In the genomic region with DNA sequence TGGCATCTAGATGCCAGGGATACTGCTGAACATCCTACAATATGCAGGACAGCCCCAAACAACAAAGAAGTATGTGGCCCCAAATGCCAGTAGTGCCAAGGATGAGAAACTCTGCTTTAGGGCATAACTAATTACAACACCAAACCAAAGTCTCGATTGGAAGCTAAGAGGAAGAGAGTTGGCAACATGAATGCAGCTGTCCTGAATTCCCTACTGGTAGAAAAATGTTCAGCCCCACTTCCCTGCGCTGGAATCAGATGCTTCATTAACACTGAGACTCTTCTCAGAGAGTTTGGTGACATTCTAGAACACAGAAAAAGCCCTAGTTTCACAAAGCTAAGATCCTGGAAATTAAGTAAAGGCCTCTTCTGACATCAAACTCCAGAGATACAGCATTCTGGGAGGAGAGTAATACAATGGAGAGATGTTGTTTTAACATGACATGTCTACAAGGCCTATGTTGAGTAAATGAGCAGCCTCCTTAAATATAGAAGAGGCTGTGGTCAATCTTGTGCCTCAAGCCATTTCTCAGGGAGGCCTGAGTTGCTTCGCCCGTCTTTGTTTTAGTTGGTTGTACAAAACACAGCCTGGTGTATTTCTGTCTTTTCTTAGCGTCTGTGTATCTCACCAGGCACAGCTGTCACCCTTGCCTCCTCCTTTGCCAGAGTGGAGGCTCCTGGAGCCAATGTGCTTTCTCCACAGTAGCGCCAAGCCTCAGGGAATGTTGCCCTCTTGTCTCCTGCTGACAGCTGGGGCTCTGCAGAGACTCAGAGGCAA, we compare ENCODE assay signal across 31 cellular contexts. TPM values are rescaled to one million over a fixed set of nuclear protein-coding genes. Genes with fewer than 3 reads are reported as not detected.
DNase-seq lines count a peak whose midpoint lies in the region; ATAC-seq lines count a peak whose summit lies in the region.
"Had no signal": no experiment of that assay in that cellular context is flagged by ENCODE, and none has a peak within 500 bp of the region (broad histone marks: within the 10 kb centered on the region; RNA-seq: fewer than 3 reads in every experiment).

No MANE protein-coding gene starts in this region.

- no peaks in the 10 kb centered on the region for H3K36me3 ChIP-seq in SJCRH30
- no peaks in the 10 kb centered on the region for H3K36me3 ChIP-seq in neuronal stem cell (replicated peaks in 1 of 2; ENCODE audit: control insufficient read depth in 2 of 2, insufficient read depth in 2 of 2, low read length in 2 of 2)
- H3K36me3 ChIP-seq: left lung, MG63, suprapubic skin, upper lobe of right lung had no signal

- H2BK12ac ChIP-seq in neuronal stem cell (ENCODE audit: low read length) = no peak overlapping the region

- H3K14ac ChIP-seq in neuronal stem cell (ENCODE audit: low read length) = no peak overlapping the region

- peak overlapping the region; percentile 12 for H2BK15ac ChIP-seq in neuronal stem cell (ENCODE audit: low read length)

- no peak overlapping the region for H3K4me2 ChIP-seq in neuronal stem cell (ENCODE audit: insufficient read depth, low read length, poor library complexity, severe bottlenecking)
- H3K4me2 ChIP-seq: A549, PC-9 had no signal

- no peak overlapping the region for H2BK120ac ChIP-seq in neuronal stem cell (ENCODE audit: low read depth, low read length)

- peak overlapping the region; percentile 42 for H3K18ac ChIP-seq in neuronal stem cell (ENCODE audit: low read length)

- peak overlapping the region; percentile 93 for H3K27ac ChIP-seq in SJCRH30
- H3K27ac ChIP-seq in neuronal stem cell (replicated peaks; ENCODE audit: low read length) = no peak overlapping the region
- H3K27ac ChIP-seq: A549, body of pancreas, HL-60, left lung, PC-9, suprapubic skin, upper lobe of right lung had no signal

- no peak overlapping the region for H2BK5ac ChIP-seq in neuronal stem cell (ENCODE audit: low read length)

- no peak overlapping the region for H2AK5ac ChIP-seq in neuronal stem cell (ENCODE audit: low read depth, low read length)

- no peak overlapping the region for H3K9ac ChIP-seq in neuronal stem cell (ENCODE audit: low read depth, low read length, poor library complexity)

- H4K91ac ChIP-seq in neuronal stem cell (ENCODE audit: low read depth, low read length, poor library complexity) = no peak overlapping the region

- H3K9me3 ChIP-seq in SJCRH30 (replicated peaks) (no peaks in the 10 kb centered on the region; the same call in 1 of the 2 replicates), neuronal stem cell (replicated peaks in 1 of 2; ENCODE audit: control insufficient read depth in 2 of 2, insufficient read depth in 1 of 2, low read depth in 1 of 2, low read length in 2 of 2) (no peaks in the 10 kb centered on the region)
- H3K9me3 ChIP-seq: A549, body of pancreas, left lung, MG63, suprapubic skin, upper lobe of right lung had no signal

- H3K4ac ChIP-seq in neuronal stem cell (ENCODE audit: low read length) = no peak overlapping the region

- H3K23ac ChIP-seq in neuronal stem cell (ENCODE audit: low read depth, low read length, poor library complexity) = no peak overlapping the region

- H3K79me1 ChIP-seq in neuronal stem cell (ENCODE audit: low read depth, low read length) = no peaks in the 10 kb centered on the region

- H3K4me1 ChIP-seq in SJCRH30 (peaks cover 39% of the 10 kb centered on the region), neuronal stem cell (ENCODE audit: control insufficient read depth in 2 of 2, insufficient read depth in 1 of 2, low read depth in 1 of 2, low read length in 2 of 2) (peaks cover 7 to 8% of the 10 kb centered on the region in 2 donors)
- H3K4me1 ChIP-seq: A549, body of pancreas, left lung, suprapubic skin, upper lobe of right lung had no signal

- no peak overlapping the region for H4K8ac ChIP-seq in neuronal stem cell (ENCODE audit: low read depth, low read length)

- ATAC-seq in HG03139 (IDR thresholded peaks at IDR 0.05; ENCODE audit: unreplicated experiment) = no peak
- ATAC-seq: A549; activated CD4-positive, alpha-beta T cell treated with anti-CD3 and anti-CD28 coated beads for 36 hours; activated CD8-positive, alpha-beta T cell treated with anti-CD3 and anti-CD28 coated beads for 36 hours; body of pancreas; GM12878; left lung; natural killer cell; upper lobe of right lung had no signal

- H3K4me3 ChIP-seq in SJCRH30 = no peak overlapping the region; the same call in 1 of the 2 replicates
- no peak overlapping the region for H3K4me3 ChIP-seq in neuronal stem cell (ENCODE audit: low read length in 2 of 2)
- H3K4me3 ChIP-seq: A549, body of pancreas, GM12878, left lung, MG63, PC-9, suprapubic skin, upper lobe of right lung had no signal

- H2AFZ ChIP-seq in neuronal stem cell (ENCODE audit: low read length) = peak overlapping the region; percentile 36
- H2AFZ ChIP-seq: PC-9 had no signal

- WGBS in neuronal stem cell (ENCODE audit: extremely low coverage in 2 of 2, insufficient read length in 2 of 2, insufficient replicate concordance in 1 of 2), 2 donors = no CpG with 5 or more reads among the region's 6 CpGs

- H3K27me3 ChIP-seq in SJCRH30 = no peaks in the 10 kb centered on the region
- peaks cover 0 to 8% (median 0%) of the 10 kb centered on the region in 3 experiments for H3K27me3 ChIP-seq in neuronal stem cell (ENCODE audit: control insufficient read depth in 3 of 3, insufficient read depth in 3 of 3, low read depth in 1 of 3, low read length in 3 of 3)
- H3K27me3 ChIP-seq: body of pancreas, left lung, MG63, upper lobe of right lung had no signal

- peak; percentile 88 for DNase-seq in ELF-1 (ENCODE audit: low read depth, low spot score)
- peak; percentile 85 to 88 for DNase-seq in SJCRH30
- peak; percentile 94 for DNase-seq in foreskin melanocyte
- DNase-seq in neuronal stem cell (ENCODE audit: low spot score) = no peak
- DNase-seq in OCI-M1 (lab: John Stamatoyannopoulos, UW) = no peak
- no peak for DNase-seq in NCI-H345 (lab: John Stamatoyannopoulos, UW)
- DNase-seq in DMS53 (lab: John Stamatoyannopoulos, UW) = no peak
- DNase-seq: activated CD4-positive, alpha-beta T cell treated with anti-CD3 and anti-CD28 coated beads for 36 hours; activated CD8-positive, alpha-beta T cell treated with anti-CD3 and anti-CD28 coated beads for 36 hours; activated naive CD4-positive, alpha-beta T cell treated with anti-CD3 and anti-CD28 coated beads, Interleukin-2, amount 50 U/mL, for 16 hours; body of pancreas; CD4-positive, alpha-beta T cell; effector CD4-positive, alpha-beta T cell; EL; H7; KG1; left lung; MG63; natural killer cell; NCI-H1105 treated with DMSO at 0.1 percent for 48 hours; NCI-H187 treated with DMSO at 0.1 percent for 48 hours; NCI-H526 treated with DMSO at 0.1 percent for 48 hours; PC-9; SHP77; stimulated activated naive CD4-positive, alpha-beta T cell; upper lobe of right lung had no signal

RNA-seq across cellular contexts. Expression of a gene that starts 25.2 kb away (rescaled TPM):
- 613 and 641 TPM in 2 replicates for total RNA-seq in SJCRH30 (2014; rRNA removed; shearing (Covaris generic))
- 337 TPM for polyA plus RNA-seq in neuronal stem cell (2013, experiment 1 of 2)
- polyA plus RNA-seq in neuronal stem cell (2013, experiment 2 of 2) = 331 TPM

Comparison
In these comparisons a context has a peak if more than half of its experiments do, and no peak if none do; other contexts are left out.
1. DNase-seq: peak in ELF-1 (single experiment), SJCRH30 (2 of 2) and foreskin melanocyte (single experiment); none in neuronal stem cell (single experiment), OCI-M1 (single experiment), NCI-H345 (single experiment) and DMS53 (single experiment).